In the genomic region with DNA sequence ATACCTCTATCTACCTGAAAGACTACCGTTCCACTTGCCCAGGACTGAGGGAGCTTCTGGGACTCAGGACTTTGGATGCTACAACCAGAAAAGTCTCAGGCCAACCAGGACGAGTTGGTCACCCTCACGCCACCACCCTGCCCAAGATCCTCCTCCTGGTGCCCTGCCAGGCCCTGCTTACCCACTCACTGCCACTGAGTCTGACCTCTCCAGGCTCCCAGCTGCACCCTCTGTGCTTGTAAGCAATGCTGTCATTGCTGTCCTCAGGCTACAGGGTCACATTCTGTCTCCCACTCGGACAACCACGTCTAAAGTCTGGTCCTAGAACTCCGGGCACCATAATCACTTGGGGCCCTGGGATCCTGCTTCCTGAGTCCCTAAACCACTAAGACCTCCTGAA, we compare ENCODE assay signal across 27 cellular contexts. TPM values are rescaled to one million over a fixed set of nuclear protein-coding genes. Genes with fewer than 3 reads are reported as not detected.
A peak's percentile ranks its signal among the peaks of the same experiment; 100 is the strongest.
DNase-seq lines count a peak whose midpoint lies in the region; ATAC-seq and TF ChIP-seq lines count a peak whose summit lies in the region.
"Had no signal": no experiment of that assay in that cellular context is flagged by ENCODE, and none has a peak within 500 bp of the region (broad histone marks: within the 10 kb centered on the region; RNA-seq: fewer than 3 reads in every experiment).

No MANE protein-coding gene starts in this region.

- H3K9ac ChIP-seq in BLaER1 (no peak overlapping the region), trophoblast cell (ENCODE audit: low read length) (no peak overlapping the region)

- H4K8ac ChIP-seq in trophoblast cell (ENCODE audit: low read depth, low read length) = peak overlapping the region; percentile 24

- H3K9me3 ChIP-seq in BLaER1 (no peaks in the 10 kb centered on the region), body of pancreas (no peaks in the 10 kb centered on the region), trophoblast cell (ENCODE audit: insufficient read depth, low read depth, low read length) (peaks cover 5% of the 10 kb centered on the region), BE2C (no peaks in the 10 kb centered on the region)
- H3K9me3 ChIP-seq: breast epithelium, left lung had no signal

- H4K12ac ChIP-seq in trophoblast cell (ENCODE audit: low read depth, low read length) = no peak overlapping the region

- H3K4me1 ChIP-seq in BLaER1 (peaks cover 82% of the 10 kb centered on the region), body of pancreas (peaks cover 44% of the 10 kb centered on the region), trophoblast cell (ENCODE audit: control insufficient read depth in 1 of 2, insufficient read depth in 2 of 2, low read length in 2 of 2) (peaks cover 44 to 50% of the 10 kb centered on the region in 2 experiments), BE2C (peaks cover 14% of the 10 kb centered on the region; the same call in 1 of the 2 replicates)
- H3K4me1 ChIP-seq: breast epithelium had no signal

- H3K4me2 ChIP-seq in BLaER1 = peak overlapping the region; percentile 31
- no peak overlapping the region for H3K4me2 ChIP-seq in trophoblast cell (ENCODE audit: low read length)

- peak overlapping the region; percentile 53 for H2BK120ac ChIP-seq in trophoblast cell (ENCODE audit: insufficient read depth, low read length, poor library complexity)

- peak overlapping the region; percentile 23 for H3K14ac ChIP-seq in trophoblast cell (ENCODE audit: low read length)

- no peaks in the 10 kb centered on the region for H3K27me3 Mint-ChIP-seq in T-helper 2 cell treated with Interferon-gamma antibody and Interleukin-4, amounts not matched to agents 5 μg/mL and 100 μg/mL, for 36 hours (ENCODE audit: low read depth)
- H3K27me3 Mint-ChIP-seq in activated CD4-positive, alpha-beta memory T cell treated with anti-CD3 and anti-CD28 coated beads, Interleukin-2, amount 10 ng/mL, durations not matched to agents 7 days and 5 days = no peaks in the 10 kb centered on the region
- H3K27me3 Mint-ChIP-seq: activated naive CD4-positive, alpha-beta T cell treated with anti-CD3 and anti-CD28 coated beads, Interleukin-2, amount 50 U/mL, for 24 hours had no signal

- peaks cover 22% of the 10 kb centered on the region for H3K79me2 ChIP-seq in trophoblast cell (ENCODE audit: control insufficient read depth, insufficient read depth, low read length, poor library complexity)

- no peak overlapping the region for H2BK12ac ChIP-seq in trophoblast cell (ENCODE audit: low read length)

- no peaks in the 10 kb centered on the region for H3K9me3 Mint-ChIP-seq in T-helper 2 cell treated with Interferon-gamma antibody and Interleukin-4, amounts not matched to agents 5 μg/mL and 100 μg/mL, for 36 hours
- no peaks in the 10 kb centered on the region for H3K9me3 Mint-ChIP-seq in activated CD4-positive, alpha-beta memory T cell treated with anti-CD3 and anti-CD28 coated beads, Interleukin-2, amount 10 ng/mL, durations not matched to agents 7 days and 5 days
- H3K9me3 Mint-ChIP-seq: activated naive CD4-positive, alpha-beta T cell treated with anti-CD3 and anti-CD28 coated beads, Interleukin-2, amount 50 U/mL, for 24 hours; activated T-helper 2 cell treated with anti-CD3 and anti-CD28 coated beads, Interferon-gamma antibody, Interleukin-2, Interleukin-4, amounts not matched to agents 10 μg/mL and 5 μg/mL and 100 μg/mL, durations not matched to agents 14 hours and 24 hours and 36 hours; CD8-positive, alpha-beta T cell; T-helper 1 cell treated with Interleukin-12 subunit alpha and Interleukin-12 subunit beta and Interleukin-4 antibody, amounts not matched to agents 30 μg/mL and 1 μg/mL, for 36 hours had no signal

- H3K27ac Mint-ChIP-seq in T-helper 2 cell treated with Interferon-gamma antibody and Interleukin-4, amounts not matched to agents 5 μg/mL and 100 μg/mL, for 36 hours = no peak overlapping the region
- H3K27ac Mint-ChIP-seq in activated CD4-positive, alpha-beta memory T cell treated with anti-CD3 and anti-CD28 coated beads, Interleukin-2, amount 10 ng/mL, durations not matched to agents 7 days and 5 days = no peak overlapping the region
- H3K27ac Mint-ChIP-seq: activated CD8-positive, alpha-beta T cell treated with anti-CD3 and anti-CD28 coated beads, Interleukin-2, amount 10 ng/mL, durations not matched to agents 7 days and 5 days; activated naive CD4-positive, alpha-beta T cell treated with anti-CD3 and anti-CD28 coated beads, Interleukin-2, amount 50 U/mL, for 24 hours; activated T-helper 2 cell treated with anti-CD3 and anti-CD28 coated beads, Interferon-gamma antibody, Interleukin-2, Interleukin-4, amounts not matched to agents 10 μg/mL and 5 μg/mL and 100 μg/mL, durations not matched to agents 14 hours and 24 hours and 36 hours; CD8-positive, alpha-beta T cell; T-helper 1 cell treated with Interleukin-12 subunit alpha and Interleukin-12 subunit beta and Interleukin-4 antibody, amounts not matched to agents 30 μg/mL and 1 μg/mL, for 36 hours had no signal

- H3K23ac ChIP-seq in trophoblast cell (ENCODE audit: low read length) = no peak overlapping the region

- TF ChIP-seq POLR2A in body of pancreas (IDR thresholded peaks at IDR 0.05) = no peak

- H3K79me1 ChIP-seq in trophoblast cell (ENCODE audit: low read length) = peaks cover 32% of the 10 kb centered on the region

- peak overlapping the region; percentile 2 for H2AK5ac ChIP-seq in trophoblast cell (ENCODE audit: low read length)

- H3K4me1 Mint-ChIP-seq in T-helper 2 cell treated with Interferon-gamma antibody and Interleukin-4, amounts not matched to agents 5 μg/mL and 100 μg/mL, for 36 hours (ENCODE audit: low read depth) = peaks cover 5% of the 10 kb centered on the region
- H3K4me1 Mint-ChIP-seq in activated CD4-positive, alpha-beta memory T cell treated with anti-CD3 and anti-CD28 coated beads, Interleukin-2, amount 10 ng/mL, durations not matched to agents 7 days and 5 days = peaks cover 10% of the 10 kb centered on the region
- H3K4me1 Mint-ChIP-seq: activated naive CD4-positive, alpha-beta T cell treated with anti-CD3 and anti-CD28 coated beads, Interleukin-2, amount 50 U/mL, for 24 hours had no signal

- no peaks in the 10 kb centered on the region for H3K27me3 ChIP-seq in BLaER1
- H3K27me3 ChIP-seq in body of pancreas = no peaks in the 10 kb centered on the region
- H3K27me3 ChIP-seq in trophoblast cell (ENCODE audit: insufficient read depth, low read length) = no peaks in the 10 kb centered on the region
- no peaks in the 10 kb centered on the region for H3K27me3 ChIP-seq in BE2C
- H3K27me3 ChIP-seq: breast epithelium, left lung had no signal

- H2BK5ac ChIP-seq in trophoblast cell (ENCODE audit: low read depth, low read length, poor library complexity) = peak overlapping the region; percentile 1

- peak overlapping the region; percentile 38 for H4K91ac ChIP-seq in trophoblast cell (ENCODE audit: low read depth, low read length)

- 78 to 81% methylated on average over 6 of the region's 6 CpGs for WGBS in body of pancreas, 2 donors
- WGBS in trophoblast cell (ENCODE audit: extremely low coverage, insufficient coverage, insufficient read length) = no CpG with 5 or more reads among the region's 6 CpGs

- ATAC-seq in body of pancreas = no peak
- peak; percentile 29 for ATAC-seq in left ventricle myocardium superior
- ATAC-seq in HG03139 (IDR thresholded peaks at IDR 0.05; ENCODE audit: unreplicated experiment) = no peak
- ATAC-seq: activated CD8-positive, alpha-beta T cell treated with anti-CD3 and anti-CD28 coated beads, Interleukin-2, amount 10 ng/mL, durations not matched to agents 7 days and 5 days; CD8-positive, alpha-beta T cell; left lung; PC-3; SK-N-SH treated with all-trans-retinoic acid at 6 μM for 48 hours had no signal

- H2AFZ ChIP-seq in trophoblast cell (ENCODE audit: insufficient read depth, low read length, poor library complexity) = no peak overlapping the region

- no peak overlapping the region for H3K4me3 ChIP-seq in BLaER1
- no peak overlapping the region for H3K4me3 ChIP-seq in body of pancreas
- H3K4me3 ChIP-seq in trophoblast cell (ENCODE audit: low read depth, low read length) = no peak overlapping the region
- no peak overlapping the region for H3K4me3 ChIP-seq in BE2C (ENCODE audit: low read depth, low read length)
- H3K4me3 ChIP-seq: breast epithelium, left lung, skin epidermis had no signal

- TF ChIP-seq CTCF in body of pancreas (IDR thresholded peaks at IDR 0.05) = no peak
- TF ChIP-seq CTCF in BE2C (IDR thresholded peaks at IDR 0.05; ENCODE audit: low read depth, low read length) = no peak

- intact Hi-C loops in body of pancreas (cut with DNase I) = no loop called here
- intact Hi-C loops in left ventricle myocardium superior (cut with micrococcal nuclease) = no loop called here

- CTCF ChIA-PET in activated CD4-positive, alpha-beta memory T cell treated with anti-CD3 and anti-CD28 coated beads, Interleukin-2, amount 10 ng/mL, durations not matched to agents 7 days and 5 days (lab: Charles Lee) = no interaction called here

- no peaks in the 10 kb centered on the region for H3K36me3 Mint-ChIP-seq in T-helper 2 cell treated with Interferon-gamma antibody and Interleukin-4, amounts not matched to agents 5 μg/mL and 100 μg/mL, for 36 hours (ENCODE audit: low read depth)
- H3K36me3 Mint-ChIP-seq in activated CD4-positive, alpha-beta memory T cell treated with anti-CD3 and anti-CD28 coated beads, Interleukin-2, amount 10 ng/mL, durations not matched to agents 7 days and 5 days (ENCODE audit: low read depth) = no peaks in the 10 kb centered on the region
- H3K36me3 Mint-ChIP-seq: activated naive CD4-positive, alpha-beta T cell treated with anti-CD3 and anti-CD28 coated beads, Interleukin-2, amount 50 U/mL, for 24 hours; CD8-positive, alpha-beta T cell had no signal

- POLR2A ChIA-PET in activated CD4-positive, alpha-beta memory T cell treated with anti-CD3 and anti-CD28 coated beads, Interleukin-2, amount 10 ng/mL, durations not matched to agents 7 days and 5 days (lab: Charles Lee) = no interaction called here

- H3K36me3 ChIP-seq in BLaER1 (no peaks in the 10 kb centered on the region), body of pancreas (replicated peaks in 1 of 2; ENCODE audit: insufficient read depth in 1 of 2, low read depth in 2 of 2) (no peaks in the 10 kb centered on the region), trophoblast cell (ENCODE audit: control insufficient read depth in 1 of 2, insufficient read depth in 2 of 2, low read length in 2 of 2) (no peaks in the 10 kb centered on the region), BE2C (no peaks in the 10 kb centered on the region)
- H3K36me3 ChIP-seq: breast epithelium, left lung had no signal

- H3K4me3 Mint-ChIP-seq in T-helper 2 cell treated with Interferon-gamma antibody and Interleukin-4, amounts not matched to agents 5 μg/mL and 100 μg/mL, for 36 hours = no peak overlapping the region
- H3K4me3 Mint-ChIP-seq in activated CD4-positive, alpha-beta memory T cell treated with anti-CD3 and anti-CD28 coated beads, Interleukin-2, amount 10 ng/mL, durations not matched to agents 7 days and 5 days = no peak overlapping the region
- H3K4me3 Mint-ChIP-seq: activated CD8-positive, alpha-beta T cell treated with anti-CD3 and anti-CD28 coated beads, Interleukin-2, amount 10 ng/mL, durations not matched to agents 7 days and 5 days; activated naive CD4-positive, alpha-beta T cell treated with anti-CD3 and anti-CD28 coated beads, Interleukin-2, amount 50 U/mL, for 24 hours; CD8-positive, alpha-beta T cell; T-helper 1 cell treated with Interleukin-12 subunit alpha and Interleukin-12 subunit beta and Interleukin-4 antibody, amounts not matched to agents 30 μg/mL and 1 μg/mL, for 36 hours had no signal

- H3K18ac ChIP-seq in trophoblast cell (ENCODE audit: low read length) = peak overlapping the region; percentile 10

- peaks cover 48% of the 10 kb centered on the region; the same call in 1 of the 2 replicates for H4K20me1 ChIP-seq in BLaER1

- H3K27ac ChIP-seq in BLaER1 (peak overlapping the region; percentile 20), body of pancreas (peak overlapping the region; percentile 17 to 66 (median 27)), trophoblast cell (ENCODE audit: low read depth, low read length) (peak overlapping the region; percentile 15)
- H3K27ac ChIP-seq: breast epithelium, HL-60, left lung, skin epidermis had no signal

- H3K4ac ChIP-seq in trophoblast cell (ENCODE audit: low read depth, low read length) = peak overlapping the region; percentile 61

- DNase-seq in body of pancreas (no peak), left ventricle myocardium superior (peak; percentile 29), trophoblast cell (no peak), BE2C (no peak)
- no peak for DNase-seq in T-helper 2 cell treated with Interferon-gamma antibody and Interleukin-4, amounts not matched to agents 5 μg/mL and 100 μg/mL, for 36 hours (ENCODE audit: low spot score)
- no peak for DNase-seq in activated CD4-positive, alpha-beta memory T cell treated with anti-CD3 and anti-CD28 coated beads, Interleukin-2, amount 10 ng/mL, durations not matched to agents 7 days and 5 days
- DNase-seq: activated CD8-positive, alpha-beta T cell treated with anti-CD3 and anti-CD28 coated beads, Interleukin-2, amount 10 ng/mL, durations not matched to agents 7 days and 5 days; AML-193; CD8-positive, alpha-beta T cell; H7; left lung; NCI-H1417 treated with DMSO at 0.1 percent for 48 hours; NCI-H2081; NCI-H2227 treated with DMSO at 0.1 percent for 48 hours; NCI-H526; occipital lobe; PC-3; stimulated activated naive CD4-positive, alpha-beta T cell had no signal

RNA-seq across cellular contexts. Expression of gene TTC7B, which starts 9.2 kb away (rescaled TPM):
- total RNA-seq in body of pancreas (10 to 100 TPM; 15.3 to 44.2 TPM), left ventricle myocardium superior (72.2 TPM)
- 92.4 and 94.7 TPM in 2 replicates for polyA plus RNA-seq in trophoblast cell (2013)
- 47.3 TPM for polyA plus RNA-seq in BE2C (2012; ENCODE audit: insufficient read depth, insufficient read length, low read depth)
- 1 to 10 TPM; 8.8 to 9.5 TPM for total RNA-seq in activated CD4-positive, alpha-beta memory T cell treated with anti-CD3 and anti-CD28 coated beads, Interleukin-2, amount 10 ng/mL, durations not matched to agents 7 days and 5 days
